ENCODE assay signal across 11 cellular contexts in genomic region chr17:75326587-75326955, GRCh38. TPM values are rescaled to one million over a fixed set of nuclear protein-coding genes. Genes with fewer than 3 reads are reported as not detected.
DNase-seq lines count a peak whose midpoint lies in the region; ATAC-seq and TF ChIP-seq lines count a peak whose summit lies in the region.
"Had no signal": no experiment of that assay in that cellular context is flagged by ENCODE, and none has a peak within 500 bp of the region (broad histone marks: within the 10 kb centered on the region; RNA-seq: fewer than 3 reads in every experiment).

No MANE protein-coding gene starts in this region.

- H3K9me3 ChIP-seq in T-helper 17 cell (ENCODE audit: control insufficient read depth, low read length, poor library complexity, severe bottlenecking) (no peaks in the 10 kb centered on the region), tibial artery (no peaks in the 10 kb centered on the region)
- H3K9me3 ChIP-seq: psoas muscle had no signal

- H3K4me1 ChIP-seq in tibial artery: peaks cover 0 to 5% (median 0%) of the 10 kb centered on the region in 4 donors

- intact Hi-C loops in tibial artery (cut with DNase I; ENCODE audit: low total_unique reads): no loop called here

- DNase-seq in AML-193 (lab: John Stamatoyannopoulos, UW): peak; percentile 89 to 91
- DNase-seq in HFFc6: no peak
- no peak for DNase-seq in T-helper 17 cell
- DNase-seq in iris pigment epithelial cell (ENCODE audit: low read depth): peak; percentile 10
- DNase-seq in NCI-H2227 treated with DMSO at 0.1 percent for 48 hours (lab: John Stamatoyannopoulos, UW): no peak
- DNase-seq in tibial artery: no peak
- DNase-seq in stimulated activated naive CD4-positive, alpha-beta T cell (lab: John Stamatoyannopoulos, UW): no peak
- DNase-seq: DMS53, NCI-H1092 treated with DMSO at 0.1 percent for 48 hours, psoas muscle had no signal

- H3K27ac Mint-ChIP-seq in HFFc6 (peak overlapping the region; percentile 91), T-helper 17 cell (peak overlapping the region; percentile 34)

- H3K4me1 Mint-ChIP-seq in HFFc6 (ENCODE audit: low read depth) (peaks cover 26% of the 10 kb centered on the region), T-helper 17 cell (peaks cover 5% of the 10 kb centered on the region)

- no peaks in the 10 kb centered on the region for H3K9me3 Mint-ChIP-seq in HFFc6

- no peak overlapping the region for H3K27ac ChIP-seq in tibial artery

- H3K27me3 Mint-ChIP-seq in HFFc6 (ENCODE audit: insufficient read depth) (no peaks in the 10 kb centered on the region; the same call in 1 of the 2 replicates), T-helper 17 cell (no peaks in the 10 kb centered on the region)

- TF ChIP-seq CTCF in HFFc6 (IDR thresholded peaks at IDR 0.05) (no peak), tibial artery (IDR thresholded peaks at IDR 0.05) (no peak)

- H3K4me3 ChIP-seq in tibial artery: no peak overlapping the region
- H3K4me3 ChIP-seq: psoas muscle had no signal

- H3K36me3 Mint-ChIP-seq in HFFc6 (ENCODE audit: low read depth) (peaks cover 13% of the 10 kb centered on the region; the same call in 1 of the 2 replicates), T-helper 17 cell (ENCODE audit: low read depth) (no peaks in the 10 kb centered on the region)

- H3K27me3 ChIP-seq in tibial artery: no peaks in the 10 kb centered on the region

- H3K4me3 Mint-ChIP-seq in HFFc6: peak overlapping the region; percentile 41
- no peak overlapping the region for H3K4me3 Mint-ChIP-seq in T-helper 17 cell

- peaks cover 6 to 32% (median 12%) of the 10 kb centered on the region in 3 donors for H3K36me3 ChIP-seq in tibial artery

- ATAC-seq in T-helper 17 cell: no peak
- no peak for ATAC-seq in GM18907 (IDR thresholded peaks at IDR 0.05; ENCODE audit: unreplicated experiment)

RNA-seq across cellular contexts. Expression of gene SLC25A19, which starts 37.3 kb away (rescaled TPM):
- 10 to 100 TPM in 1 of 6 experiments, 1 to 10 TPM in 5; 5.7 to 14.6 (median 7.1) TPM for total RNA-seq in HFFc6 (2021; fragmentation: NEBNext Ultra II Directional; extraction: Animal tissue kit (Norgen Biotek cat#: 25700))
- 10 to 100 TPM; 13.7 to 15.1 TPM for total RNA-seq in T-helper 17 cell

RNA-seq across cellular contexts. Expression of gene MIF4GD, which starts 55.5 kb away (rescaled TPM):
- 10 to 100 TPM in 3 of 6 experiments, 1 to 10 TPM in 3; 8.8 to 10.8 (median 10.0) TPM for total RNA-seq in HFFc6 (2021; fragmentation: NEBNext Ultra II Directional; extraction: Animal tissue kit (Norgen Biotek cat#: 25700))
- 10 to 100 TPM; 27.0 to 35.0 TPM for total RNA-seq in T-helper 17 cell

Comparison
In these comparisons a context has a peak if more than half of its experiments do, and no peak if none do; other contexts are left out.
1. DNase-seq: peak in AML-193 (2 of 2) and iris pigment epithelial cell (single experiment); none in HFFc6 (single experiment), T-helper 17 cell (0 of 3), NCI-H2227 treated with DMSO at 0.1 percent for 48 hours (single experiment), tibial artery (0 of 2) and stimulated activated naive CD4-positive, alpha-beta T cell (0 of 6).